18 cellular contexts compared by ENCODE assay signal in genomic region chr16:11494433-11494832, GRCh38.
DNase-seq lines count a peak whose midpoint lies in the region; ATAC-seq, FAIRE-seq and TF ChIP-seq lines count a peak whose summit lies in the region.
"Had no signal": no experiment of that assay in that cellular context is flagged by ENCODE, and none has a peak within 500 bp of the region (broad histone marks: within the 10 kb centered on the region; RNA-seq: fewer than 3 reads in every experiment).

No MANE protein-coding gene starts in this region.

- H3K9ac ChIP-seq in HUES48 (ENCODE audit: low read depth, low read length) (no peak overlapping the region), neuronal stem cell (ENCODE audit: low read depth, low read length, poor library complexity) (no peak overlapping the region)

- no peaks in the 10 kb centered on the region for H3K79me1 ChIP-seq in neuronal stem cell (ENCODE audit: low read depth, low read length)

- H3K4me1 ChIP-seq in A549 = peaks cover 54% of the 10 kb centered on the region
- H3K4me1 ChIP-seq in HUES48 (ENCODE audit: control insufficient read depth, insufficient read depth, low read length) = peaks cover 12% of the 10 kb centered on the region
- H3K4me1 ChIP-seq in neuronal stem cell (ENCODE audit: control insufficient read depth in 2 of 2, insufficient read depth in 1 of 2, low read depth in 1 of 2, low read length in 2 of 2) = peaks cover 13 to 19% of the 10 kb centered on the region in 2 donors
- H3K4me1 ChIP-seq in prostate gland (replicated peaks) = peaks cover 9% of the 10 kb centered on the region

- intact Hi-C loops in prostate gland (cut with DNase I) = no loop called here
- intact Hi-C loops in left colon (cut with DNase I, micrococcal nuclease) = no loop called here

- H3K23ac ChIP-seq in neuronal stem cell (ENCODE audit: low read depth, low read length, poor library complexity) = no peak overlapping the region

- H3K4ac ChIP-seq in neuronal stem cell (ENCODE audit: low read length) = no peak overlapping the region

- ATAC-seq in A549 (no peak), GM19467 (IDR thresholded peaks at IDR 0.05; ENCODE audit: unreplicated experiment) (no peak), left colon (no peak)
- ATAC-seq: lower lobe of right lung had no signal

- FAIRE-seq in A549 (lab: Jason Lieb, UNC) = no peak
- FAIRE-seq: GM12878, GM19239 had no signal

- POLR2A ChIA-PET in A549 (lab: Yijun Ruan, JAX) = no interaction called here

- H3K9me3 ChIP-seq in A549 (peaks cover 11% of the 10 kb centered on the region), HUES48 (ENCODE audit: control insufficient read depth, insufficient read depth, low read length) (0 out of 2 replicates have a peak, but pooled peaks cover 4% of the 10 kb centered on the region), neuronal stem cell (replicated peaks in 1 of 2; ENCODE audit: control insufficient read depth in 2 of 2, insufficient read depth in 1 of 2, low read depth in 1 of 2, low read length in 2 of 2) (peaks cover 0 to 4% of the 10 kb centered on the region in 2 donors), prostate gland (no peaks in the 10 kb centered on the region)
- H3K9me3 ChIP-seq: lower lobe of right lung had no signal

- no peak overlapping the region for H2AFZ ChIP-seq in neuronal stem cell (ENCODE audit: low read length)

- TF ChIP-seq POLR2A in A549 (IDR thresholded peaks at IDR 0.05; ENCODE audit: low read length) (no peak), prostate gland (IDR thresholded peaks at IDR 0.05) (no peak)

- TF ChIP-seq EP300 in A549 (IDR thresholded peaks at IDR 0.05) = no peak

- H4K8ac ChIP-seq in neuronal stem cell (ENCODE audit: low read depth, low read length) = no peak overlapping the region

- CTCF ChIA-PET in A549 (lab: Yijun Ruan, JAX) = interaction anchor here (0.6 to 1.5 kb wide), 4 partner anchors 12 to 98 kb away, joined by 3 read pairs; no protein-coding TSS in a partner anchor

- no peak overlapping the region for H2BK12ac ChIP-seq in neuronal stem cell (ENCODE audit: low read length)

- no peak for TF ChIP-seq CTCF in A549 (IDR thresholded peaks at IDR 0.05)
- no peak for TF ChIP-seq CTCF in VCaP (conservative IDR thresholded peaks at IDR 0.05)
- no peak for TF ChIP-seq CTCF in prostate gland (IDR thresholded peaks at IDR 0.05)

- 79% methylated on average over 10 of the region's 12 CpGs for WGBS in A549 (ENCODE audit: missing lambda C conversion rate)
- WGBS in neuronal stem cell (ENCODE audit: extremely low coverage in 2 of 2, insufficient read length in 2 of 2, insufficient replicate concordance in 1 of 2), 2 donors = no CpG with 5 or more reads among the region's 12 CpGs
- 93% methylated on average over 8 of the region's 12 CpGs for WGBS in prostate gland

- no peak overlapping the region for H2BK5ac ChIP-seq in neuronal stem cell (ENCODE audit: low read length)

- no peaks in the 10 kb centered on the region for H3K36me3 ChIP-seq in HUES48 (ENCODE audit: control insufficient read depth, insufficient read depth, low read length)
- H3K36me3 ChIP-seq in neuronal stem cell (replicated peaks in 1 of 2; ENCODE audit: control insufficient read depth in 2 of 2, insufficient read depth in 2 of 2, low read length in 2 of 2) = no peaks in the 10 kb centered on the region
- no peaks in the 10 kb centered on the region for H3K36me3 ChIP-seq in prostate gland
- H3K36me3 ChIP-seq: lower lobe of right lung had no signal

- no peak overlapping the region for H2BK120ac ChIP-seq in neuronal stem cell (ENCODE audit: low read depth, low read length)

- peak overlapping the region; percentile 88 to 89 for H3K27ac ChIP-seq in A549
- peak overlapping the region; percentile 50 for H3K27ac ChIP-seq in HUES48 (ENCODE audit: low read depth, low read length)
- peak overlapping the region; percentile 89 for H3K27ac ChIP-seq in VCaP
- no peak overlapping the region for H3K27ac ChIP-seq in neuronal stem cell (replicated peaks; ENCODE audit: low read length)
- H3K27ac ChIP-seq in prostate gland = peak overlapping the region in 1 of 2 donors; percentile 50
- H3K27ac ChIP-seq: lower lobe of right lung had no signal

- no peak for TF ChIP-seq RAD21 in A549 (conservative IDR thresholded peaks at IDR 0.05 in 1 of 2, IDR thresholded peaks at IDR 0.05 in 1 of 2)

- peak overlapping the region; percentile 63 for H2BK15ac ChIP-seq in neuronal stem cell (ENCODE audit: low read length)

- no peak overlapping the region for H3K4me3 ChIP-seq in A549
- no peak overlapping the region for H3K4me3 ChIP-seq in HUES48 (ENCODE audit: low read depth, low read length)
- no peak overlapping the region for H3K4me3 ChIP-seq in neuronal stem cell (ENCODE audit: low read length in 2 of 2)
- H3K4me3 ChIP-seq in prostate gland = no peak overlapping the region
- H3K4me3 ChIP-seq: GM12878, lower lobe of right lung had no signal

- no peak overlapping the region for H3K14ac ChIP-seq in neuronal stem cell (ENCODE audit: low read length)

- H4K91ac ChIP-seq in neuronal stem cell (ENCODE audit: low read depth, low read length, poor library complexity) = no peak overlapping the region

- no peak overlapping the region; the same call in 2 of the 3 replicates for H3K4me2 ChIP-seq in A549
- H3K4me2 ChIP-seq in neuronal stem cell (ENCODE audit: insufficient read depth, low read length, poor library complexity, severe bottlenecking) = no peak overlapping the region

- DNase-seq in A549 (ENCODE audit: low read depth in 1 of 2, low spot score in 1 of 2) = no peak
- DNase-seq in neuronal stem cell (ENCODE audit: low spot score) = no peak
- no peak for DNase-seq in activated CD4-positive, CD25-positive, alpha-beta regulatory T cell treated with anti-CD3 and anti-CD28 coated beads, Interleukin-2, amount 50 U/mL, for 72 hours
- no peak for DNase-seq in prostate gland (ENCODE audit: low spot score)
- no peak for DNase-seq in left colon
- DNase-seq: activated CD4-positive, alpha-beta T cell treated with anti-CD3 and anti-CD28 coated beads, Interleukin-2, amount 10 ng/mL, durations not matched to agents 7 days and 5 days; CD8-positive, alpha-beta memory T cell; GOT3; lower lobe of right lung; NCI-H1105 treated with DMSO at 0.1 percent for 48 hours; NCI-H510A; nucleus accumbens; stimulated activated CD4-positive, alpha-beta T cell treated with anti-CD3 and anti-CD28 coated beads, Interleukin-15, amount 100 ng/mL, for 24 hours had no signal

- H3K18ac ChIP-seq in neuronal stem cell (ENCODE audit: low read length) = peak overlapping the region; percentile 63

- peak overlapping the region; percentile 20 for H2AK5ac ChIP-seq in neuronal stem cell (ENCODE audit: low read depth, low read length)

- H3K27me3 ChIP-seq in HUES48 (ENCODE audit: control insufficient read depth, insufficient read depth, low read length) (no peaks in the 10 kb centered on the region), neuronal stem cell (ENCODE audit: control insufficient read depth in 3 of 3, insufficient read depth in 3 of 3, low read depth in 1 of 3, low read length in 3 of 3) (no peaks in the 10 kb centered on the region), prostate gland (replicated peaks; ENCODE audit: insufficient read depth) (no peaks in the 10 kb centered on the region)

TF ChIP-seq in A549, 52 proteins besides CTCF, POLR2A, EP300 and RAD21:
- TF ChIP-seq RARB (CRISPR knock-in tag; IDR thresholded peaks at IDR 0.05) (no peak), JUN (IDR thresholded peaks at IDR 0.05) (no peak), PBX3 (IDR thresholded peaks at IDR 0.05) (no peak), EHMT2 (IDR thresholded peaks at IDR 0.05; ENCODE audit: low read depth) (no peak), CHD2 (IDR thresholded peaks at IDR 0.05; ENCODE audit: low read length, partially characterized antibody) (no peak), NFE2L2 (conservative IDR thresholded peaks at IDR 0.05; ENCODE audit: low read length) (no peak), HOXB13 (CRISPR knock-in tag; IDR thresholded peaks at IDR 0.05; ENCODE audit: low read depth) (no peak), FOSB (CRISPR knock-in tag; IDR thresholded peaks at IDR 0.05) (no peak), USF2 (IDR thresholded peaks at IDR 0.05) (no peak)
